In genomic region chr15:100810831-100811230, GRCh38 we compare ENCODE assay signal across 22 cellular contexts.
"Had no signal": no experiment of that assay in that cellular context is flagged by ENCODE, and none has a peak within 500 bp of the region (broad histone marks: within the 10 kb centered on the region; RNA-seq: fewer than 3 reads in every experiment).

No MANE protein-coding gene starts in this region.

- H3K27ac ChIP-seq: coronary artery, hepatocyte, neural progenitor cell, pancreas, suprapubic skin, thyroid gland had no signal

- H3K79me2 ChIP-seq: hepatocyte had no signal

- DNase-seq: effector CD4-positive, alpha-beta T cell; endodermal cell; erythroblast; foreskin melanocyte; head of caudate nucleus; left colon; left ventricle myocardium superior; mesenchymal stem cell; midbrain; occipital lobe; pancreas; right cardiac atrium; stimulated activated CD4-positive, alpha-beta T cell treated with anti-CD3 and anti-CD28 coated beads, Interleukin-2, amount 100 ng/mL, for 48 hours; stimulated activated naive CD4-positive, alpha-beta T cell treated with Interleukin-2 at 50 U/mL for 16 hours; thyroid gland had no signal

- H3K27me3 ChIP-seq: hepatocyte, neural progenitor cell, pancreas, suprapubic skin, thyroid gland had no signal

- H3K4me1 ChIP-seq: neural progenitor cell, pancreas, suprapubic skin, thyroid gland had no signal

- H2AFZ ChIP-seq: hepatocyte, neural progenitor cell had no signal

- H3K4me3 ChIP-seq: coronary artery, hepatocyte, lung, neural progenitor cell, pancreas, smooth muscle cell, suprapubic skin, thyroid gland had no signal

- H3K9me3 ChIP-seq: pancreas, suprapubic skin, thyroid gland had no signal

- ATAC-seq: left colon; left ventricle myocardium superior; natural killer cell treated with Interleukin-12 subunit alpha and Interleukin-12 subunit beta and Interleukin-15 and Interleukin-18, amount 100 ng/mL, for 72 hours; pancreas; right cardiac atrium had no signal

- H3K9ac ChIP-seq: neural progenitor cell had no signal

- H3K4me2 ChIP-seq: hepatocyte, neural progenitor cell, smooth muscle cell had no signal

- H3K36me3 ChIP-seq: neural progenitor cell, pancreas, suprapubic skin, thyroid gland had no signal
